11 cellular contexts compared by ENCODE assay signal in genomic region chr1:52917156-52917555, GRCh38.
"Had no signal": no experiment of that assay in that cellular context is flagged by ENCODE, and none has a peak within 500 bp of the region (broad histone marks: within the 10 kb centered on the region; RNA-seq: fewer than 3 reads in every experiment).

No MANE protein-coding gene starts in this region.

- H3K27me3 ChIP-seq: tibial artery, vagina had no signal

- H3K4me2 ChIP-seq: smooth muscle cell had no signal

- H3K9me3 ChIP-seq: tibial artery, vagina had no signal

- H3K27ac ChIP-seq: cardiac muscle cell, coronary artery, tibial artery, vagina had no signal

- ATAC-seq: activated naive CD8-positive, alpha-beta T cell treated with anti-CD3 and anti-CD28 coated beads, Interleukin-2, amount 50 U/mL, for 24 hours; left colon had no signal

- H3K36me3 ChIP-seq: cardiac muscle cell, vagina had no signal

- H3K4me3 ChIP-seq: cardiac muscle cell, coronary artery, smooth muscle cell, tibial artery, vagina had no signal

- DNase-seq: activated CD4-positive, alpha-beta memory T cell treated with anti-CD3 and anti-CD28 coated beads, Interleukin-2, amount 10 ng/mL, durations not matched to agents 7 days and 5 days; activated CD8-positive, alpha-beta memory T cell treated with anti-CD3 and anti-CD28 coated beads, Interleukin-2, amount 50 U/mL, for 48 hours; activated naive CD8-positive, alpha-beta T cell treated with anti-CD3 and anti-CD28 coated beads, Interleukin-2, amount 50 U/mL, for 24 hours; effector CD4-positive, alpha-beta T cell; hypothalamus; left colon had no signal
